In the genomic region with DNA sequence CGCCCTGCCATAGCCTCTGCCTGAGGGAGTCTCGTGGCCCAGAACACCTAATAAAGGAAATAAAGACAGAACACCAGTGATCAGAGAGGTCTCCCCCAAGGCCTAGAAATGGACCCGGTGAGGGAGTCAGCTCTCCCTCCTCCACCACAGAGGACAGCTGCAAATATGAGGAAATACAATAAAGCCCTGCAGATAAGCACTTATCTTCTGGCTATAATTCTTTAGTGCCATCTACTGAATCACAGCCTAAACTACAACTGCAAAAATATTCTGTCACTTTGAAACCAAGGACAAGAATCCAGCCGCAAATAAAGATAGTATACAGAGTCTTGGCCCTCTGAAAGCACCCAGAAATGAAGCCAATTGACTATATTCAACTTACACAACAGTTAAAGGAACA, we compare ENCODE assay signal across 10 cellular contexts. TPM values are rescaled to one million over a fixed set of nuclear protein-coding genes. Genes with fewer than 3 reads are reported as not detected.
DNase-seq lines count a peak whose midpoint lies in the region; ATAC-seq and TF ChIP-seq lines count a peak whose summit lies in the region.
"Had no signal": no experiment of that assay in that cellular context is flagged by ENCODE, and none has a peak within 500 bp of the region (broad histone marks: within the 10 kb centered on the region; RNA-seq: fewer than 3 reads in every experiment).

No MANE protein-coding gene starts in this region.

- H3K27ac ChIP-seq in foreskin keratinocyte, result no peak overlapping the region
- H3K27ac ChIP-seq in uterus, result no peak overlapping the region

- H3K36me3 ChIP-seq in uterus, result no peaks in the 10 kb centered on the region

- peak; percentile 29 for DNase-seq in EH (ENCODE audit: low read depth)
- peak; percentile 41 for DNase-seq in HT1080 (ENCODE audit: low read depth)
- DNase-seq in SHP77 (lab: John Stamatoyannopoulos, UW), result peak; percentile 17 to 31
- no peak for DNase-seq in foreskin keratinocyte
- DNase-seq in mucosa of gallbladder (ENCODE audit: low spot score), result no peak
- no peak for DNase-seq in germinal center (ENCODE audit: low spot score)
- no peak for DNase-seq in lower leg skin (ENCODE audit: low spot score in 2 of 2)
- DNase-seq in uterus, result no peak
- DNase-seq: natural killer cell had no signal

- intact Hi-C loops in lower leg skin (cut with DNase I; ENCODE audit: low total_unique reads) (no loop called here), uterus (cut with DNase I; ENCODE audit: low total_unique reads) (no loop called here)

- H3K9me3 ChIP-seq in uterus, result no peaks in the 10 kb centered on the region

- peaks cover 17% of the 10 kb centered on the region for H3K4me1 ChIP-seq in foreskin keratinocyte
- H3K4me1 ChIP-seq in uterus, result no peaks in the 10 kb centered on the region

- 85 to 91% methylated on average over 4 of the region's 4 CpGs for WGBS in lower leg skin, 2 donors

- TF ChIP-seq CTCF in foreskin keratinocyte (conservative IDR thresholded peaks at IDR 0.05) (peak; percentile 67), lower leg skin (IDR thresholded peaks at IDR 0.05) (no peak), uterus (IDR thresholded peaks at IDR 0.05) (no peak)

- H3K4me3 ChIP-seq in lower leg skin (ENCODE audit: low read depth, poor library complexity, severe bottlenecking) (no peak overlapping the region), uterus (no peak overlapping the region)

- TF ChIP-seq POLR2A in lower leg skin (IDR thresholded peaks at IDR 0.05) (no peak), uterus (IDR thresholded peaks at IDR 0.05) (no peak)

- no peaks in the 10 kb centered on the region for H3K27me3 ChIP-seq in foreskin keratinocyte
- no peaks in the 10 kb centered on the region for H3K27me3 ChIP-seq in uterus

- ATAC-seq in foreskin keratinocyte, result no peak
- ATAC-seq: activated T-helper 17 cell treated with anti-CD3 and anti-CD28 coated beads, Interleukin-2, amount 50 U/mL, for 72 hours; natural killer cell had no signal

RNA-seq across cellular contexts. Expression of gene TACR1, which starts 42.4 kb away (rescaled TPM):
- not detected in 2 replicates for total RNA-seq in HT1080 (2014; rRNA removed; shearing (Covaris generic))
- not detected in 2 replicates for polyA plus RNA-seq in HT1080 (2015; cell fraction: cytosol; rRNA removed)
- polyA plus RNA-seq in HT1080 (2015; cell fraction: nucleus; rRNA removed), result not detected in 2 replicates
- not detected in 2 replicates for total RNA-seq in foreskin keratinocyte
- polyA plus RNA-seq in foreskin keratinocyte, result not detected in 2 replicates
- total RNA-seq in mucosa of gallbladder, result 0.83 TPM
- 1 to 10 TPM in 3 of 4 donors, under 1 TPM in 1; 0.95 to 8.0 (median 2.7) TPM for total RNA-seq in lower leg skin
- total RNA-seq in uterus, result 10 to 100 TPM in 2 of 4 donors, 1 to 10 TPM in 2; 1.9 to 25.4 (median 9.1) TPM
- total RNA-seq: activated T-helper 17 cell treated with anti-CD3 and anti-CD28 coated beads, Interleukin-2, amount 50 U/mL, for 72 hours; natural killer cell had no signal

Comparison
In these comparisons a context has a peak if more than half of its experiments do, and no peak if none do; other contexts are left out.
1. DNase-seq: peak in EH (single experiment), HT1080 (single experiment) and SHP77 (2 of 2); none in foreskin keratinocyte (0 of 2), mucosa of gallbladder (single experiment), germinal center (single experiment), lower leg skin (0 of 2) and uterus (0 of 2).